Comparison of ENCODE assay signal across 8 cellular contexts in genomic region chr10:132452651-132453469, GRCh38. TPM values are rescaled to one million over a fixed set of nuclear protein-coding genes. Genes with fewer than 3 reads are reported as not detected.
DNase-seq lines count a peak whose midpoint lies in the region; ATAC-seq and TF ChIP-seq lines count a peak whose summit lies in the region.

No MANE protein-coding gene starts in this region.

- ATAC-seq in T-helper 17 cell (peak; percentile 97), sciatic nerve (peak; percentile 82)

- no peaks in the 10 kb centered on the region for H3K27me3 Mint-ChIP-seq in T-helper 17 cell

- peak overlapping the region; percentile 81 for H3K27ac Mint-ChIP-seq in T-helper 17 cell

- intact Hi-C loops in sciatic nerve (cut with DNase I), result loop anchor here (2.0 to 5.0 kb wide), 2 partner anchors 64 to 231 kb away; no protein-coding TSS in a partner anchor

- no peak overlapping the region for H3K4me3 Mint-ChIP-seq in T-helper 17 cell

- peaks cover 5% of the 10 kb centered on the region for H3K4me1 Mint-ChIP-seq in T-helper 17 cell

- no peaks in the 10 kb centered on the region for H3K9me3 ChIP-seq in T-helper 17 cell (ENCODE audit: control insufficient read depth, low read length, poor library complexity, severe bottlenecking)

- peak; percentile 88 for TF ChIP-seq CTCF in GM10266 (IDR thresholded peaks at IDR 0.05; ENCODE audit: control insufficient read depth, insufficient read depth, low read depth, missing control alignments)

- no peaks in the 10 kb centered on the region for H3K36me3 Mint-ChIP-seq in T-helper 17 cell (ENCODE audit: low read depth)

- DNase-seq in GM10266 (ENCODE audit: extremely low spot score) (peak; percentile 99), HCEC 1CT (peak; percentile 27), M059J (ENCODE audit: low read depth) (peak; percentile 54), T-helper 17 cell (peak; percentile 92 to 95 (median 94)), amniotic stem cell (lab: John Stamatoyannopoulos, UW) (peak; percentile 22), hepatic stellate cell (ENCODE audit: low spot score) (peak; percentile 97), sciatic nerve (ENCODE audit: low spot score) (peak; percentile 93), cerebellar nuclear complex (lab: John Stamatoyannopoulos, UW) (no peak)

RNA-seq across cellular contexts. Expression of gene PWWP2B, which starts 55.9 kb away (rescaled TPM):
- total RNA-seq in M059J (2014; rRNA removed; shearing (Covaris generic)), result 1.2 and 5.3 TPM in 2 replicates
- 10 to 100 TPM; 15.7 to 16.7 TPM for total RNA-seq in T-helper 17 cell
- 13.3 TPM for total RNA-seq in sciatic nerve

Comparison
In these comparisons a context has a peak if more than half of its experiments do, and no peak if none do; other contexts are left out.
1. DNase-seq: peak in GM10266 (single experiment), HCEC 1CT (single experiment), M059J (single experiment), T-helper 17 cell (3 of 3), amniotic stem cell (single experiment), hepatic stellate cell (single experiment) and sciatic nerve (single experiment); none in cerebellar nuclear complex (0 of 2).